ENCODE assay signal across 1 cellular context in genomic region chr1:8670371-8670818, GRCh38.
TF ChIP-seq lines count a peak whose summit lies in the region.

No MANE protein-coding gene starts in this region.

TF ChIP-seq in WTC11, 78 proteins besides CTCF, POLR2A, EP300 and RAD21 (continued from another document):
- TF ChIP-seq, protein P1, sequence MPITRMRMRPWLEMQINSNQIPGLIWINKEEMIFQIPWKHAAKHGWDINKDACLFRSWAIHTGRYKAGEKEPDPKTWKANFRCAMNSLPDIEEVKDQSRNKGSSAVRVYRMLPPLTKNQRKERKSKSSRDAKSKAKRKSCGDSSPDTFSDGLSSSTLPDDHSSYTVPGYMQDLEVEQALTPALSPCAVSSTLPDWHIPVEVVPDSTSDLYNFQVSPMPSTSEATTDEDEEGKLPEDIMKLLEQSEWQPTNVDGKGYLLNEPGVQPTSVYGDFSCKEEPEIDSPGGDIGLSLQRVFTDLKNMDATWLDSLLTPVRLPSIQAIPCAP (CRISPR knock-in tag; IDR thresholded peaks at IDR 0.05), result no peak
- TF ChIP-seq MYBL2 (CRISPR knock-in tag; IDR thresholded peaks at IDR 0.05) (no peak), ZBTB21 (CRISPR knock-in tag; IDR thresholded peaks at IDR 0.05; ENCODE audit: borderline replicate concordance) (no peak), ZNF232 (CRISPR knock-in tag; IDR thresholded peaks at IDR 0.05) (no peak), CBFB (CRISPR knock-in tag; IDR thresholded peaks at IDR 0.05; ENCODE audit: low read depth) (no peak), HMGA2 (CRISPR knock-in tag; IDR thresholded peaks at IDR 0.05) (no peak), STAT6 (CRISPR knock-in tag; conservative IDR thresholded peaks at IDR 0.05; ENCODE audit: low read depth) (no peak)
- TF ChIP-seq, protein P2, sequence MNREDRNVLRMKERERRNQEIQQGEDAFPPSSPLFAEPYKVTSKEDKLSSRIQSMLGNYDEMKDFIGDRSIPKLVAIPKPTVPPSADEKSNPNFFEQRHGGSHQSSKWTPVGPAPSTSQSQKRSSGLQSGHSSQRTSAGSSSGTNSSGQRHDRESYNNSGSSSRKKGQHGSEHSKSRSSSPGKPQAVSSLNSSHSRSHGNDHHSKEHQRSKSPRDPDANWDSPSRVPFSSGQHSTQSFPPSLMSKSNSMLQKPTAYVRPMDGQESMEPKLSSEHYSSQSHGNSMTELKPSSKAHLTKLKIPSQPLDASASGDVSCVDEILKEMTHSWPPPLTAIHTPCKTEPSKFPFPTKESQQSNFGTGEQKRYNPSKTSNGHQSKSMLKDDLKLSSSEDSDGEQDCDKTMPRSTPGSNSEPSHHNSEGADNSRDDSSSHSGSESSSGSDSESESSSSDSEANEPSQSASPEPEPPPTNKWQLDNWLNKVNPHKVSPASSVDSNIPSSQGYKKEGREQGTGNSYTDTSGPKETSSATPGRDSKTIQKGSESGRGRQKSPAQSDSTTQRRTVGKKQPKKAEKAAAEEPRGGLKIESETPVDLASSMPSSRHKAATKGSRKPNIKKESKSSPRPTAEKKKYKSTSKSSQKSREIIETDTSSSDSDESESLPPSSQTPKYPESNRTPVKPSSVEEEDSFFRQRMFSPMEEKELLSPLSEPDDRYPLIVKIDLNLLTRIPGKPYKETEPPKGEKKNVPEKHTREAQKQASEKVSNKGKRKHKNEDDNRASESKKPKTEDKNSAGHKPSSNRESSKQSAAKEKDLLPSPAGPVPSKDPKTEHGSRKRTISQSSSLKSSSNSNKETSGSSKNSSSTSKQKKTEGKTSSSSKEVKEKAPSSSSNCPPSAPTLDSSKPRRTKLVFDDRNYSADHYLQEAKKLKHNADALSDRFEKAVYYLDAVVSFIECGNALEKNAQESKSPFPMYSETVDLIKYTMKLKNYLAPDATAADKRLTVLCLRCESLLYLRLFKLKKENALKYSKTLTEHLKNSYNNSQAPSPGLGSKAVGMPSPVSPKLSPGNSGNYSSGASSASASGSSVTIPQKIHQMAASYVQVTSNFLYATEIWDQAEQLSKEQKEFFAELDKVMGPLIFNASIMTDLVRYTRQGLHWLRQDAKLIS (CRISPR knock-in tag; IDR thresholded peaks at IDR 0.05; ENCODE audit: borderline replicate concordance), result no peak
- TF ChIP-seq, protein P3, sequence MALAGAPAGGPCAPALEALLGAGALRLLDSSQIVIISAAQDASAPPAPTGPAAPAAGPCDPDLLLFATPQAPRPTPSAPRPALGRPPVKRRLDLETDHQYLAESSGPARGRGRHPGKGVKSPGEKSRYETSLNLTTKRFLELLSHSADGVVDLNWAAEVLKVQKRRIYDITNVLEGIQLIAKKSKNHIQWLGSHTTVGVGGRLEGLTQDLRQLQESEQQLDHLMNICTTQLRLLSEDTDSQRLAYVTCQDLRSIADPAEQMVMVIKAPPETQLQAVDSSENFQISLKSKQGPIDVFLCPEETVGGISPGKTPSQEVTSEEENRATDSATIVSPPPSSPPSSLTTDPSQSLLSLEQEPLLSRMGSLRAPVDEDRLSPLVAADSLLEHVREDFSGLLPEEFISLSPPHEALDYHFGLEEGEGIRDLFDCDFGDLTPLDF (CRISPR knock-in tag; IDR thresholded peaks at IDR 0.05), result no peak
- TF ChIP-seq, protein P4, sequence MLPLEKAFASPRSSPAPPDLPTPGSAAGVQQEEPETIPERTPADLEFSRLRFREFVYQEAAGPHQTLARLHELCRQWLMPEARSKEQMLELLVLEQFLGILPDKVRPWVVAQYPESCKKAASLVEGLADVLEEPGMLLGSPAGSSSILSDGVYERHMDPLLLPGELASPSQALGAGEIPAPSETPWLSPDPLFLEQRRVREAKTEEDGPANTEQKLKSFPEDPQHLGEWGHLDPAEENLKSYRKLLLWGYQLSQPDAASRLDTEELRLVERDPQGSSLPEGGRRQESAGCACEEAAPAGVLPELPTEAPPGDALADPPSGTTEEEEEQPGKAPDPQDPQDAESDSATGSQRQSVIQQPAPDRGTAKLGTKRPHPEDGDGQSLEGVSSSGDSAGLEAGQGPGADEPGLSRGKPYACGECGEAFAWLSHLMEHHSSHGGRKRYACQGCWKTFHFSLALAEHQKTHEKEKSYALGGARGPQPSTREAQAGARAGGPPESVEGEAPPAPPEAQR (CRISPR knock-in tag; IDR thresholded peaks at IDR 0.05), result no peak
TF ChIP-seq in WTC11: peak in this region for 0.
